ENCODE assay signal across 30 cellular contexts in the genomic region with DNA sequence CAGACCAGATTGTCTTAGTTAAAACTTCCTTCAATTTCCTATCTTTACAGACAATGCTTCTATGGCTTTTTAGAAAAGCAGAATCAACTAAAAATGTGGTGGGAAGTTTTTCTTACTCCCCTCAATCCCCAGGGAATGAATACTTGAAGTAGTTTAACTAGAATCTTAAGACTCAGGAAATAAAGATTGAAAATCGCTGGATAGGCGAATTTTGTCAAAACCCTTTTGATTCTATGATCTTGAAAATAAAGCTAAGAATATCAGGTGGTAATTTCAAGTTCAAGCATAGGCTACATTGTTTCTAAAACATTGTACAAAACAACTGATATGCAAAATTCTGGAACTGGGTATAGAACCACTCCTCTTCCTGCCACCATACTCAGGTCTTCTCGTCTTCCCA.
"Had no signal": no experiment of that assay in that cellular context is flagged by ENCODE, and none has a peak within 500 bp of the region (broad histone marks: within the 10 kb centered on the region; RNA-seq: fewer than 3 reads in every experiment).

No MANE protein-coding gene starts in this region.

- H3K4me1 Mint-ChIP-seq: activated CD4-positive, alpha-beta memory T cell treated with anti-CD3 and anti-CD28 coated beads, Interleukin-2, amount 10 ng/mL, durations not matched to agents 7 days and 5 days; activated CD4-positive, alpha-beta T cell treated with anti-CD3 and anti-CD28 coated beads, Interleukin-2, amount 10 ng/mL, durations not matched to agents 7 days and 5 days; activated naive CD4-positive, alpha-beta T cell treated with anti-CD3 and anti-CD28 coated beads, Interleukin-2, amount 10 ng/mL, durations not matched to agents 7 days and 5 days; activated naive CD8-positive, alpha-beta T cell treated with anti-CD3 and anti-CD28 coated beads, Interleukin-2, amount 10 ng/mL, durations not matched to agents 7 days and 5 days; central memory CD8-positive, alpha-beta T cell; endodermal cell had no signal

- H3K9me3 Mint-ChIP-seq: activated B cell treated with CpG ODN at 0.5 μM for 24 hours; activated CD4-positive, alpha-beta memory T cell treated with anti-CD3 and anti-CD28 coated beads, Interleukin-2, amount 10 ng/mL, durations not matched to agents 7 days and 5 days; activated CD4-positive, alpha-beta T cell treated with anti-CD3 and anti-CD28 coated beads, Interleukin-2, amount 10 ng/mL, durations not matched to agents 7 days and 5 days; activated naive CD4-positive, alpha-beta T cell treated with anti-CD3 and anti-CD28 coated beads, Interleukin-2, amount 10 ng/mL, durations not matched to agents 7 days and 5 days; activated naive CD4-positive, alpha-beta T cell treated with anti-CD3 and anti-CD28 coated beads, Interleukin-2, amount 50 U/mL, for 72 hours; activated naive CD8-positive, alpha-beta T cell treated with anti-CD3 and anti-CD28 coated beads, Interleukin-2, amount 10 ng/mL, durations not matched to agents 7 days and 5 days; activated T-cell treated with anti-CD3 and anti-CD28 coated beads, Interleukin-2, amount 50 U/mL, for 24 hours; endodermal cell; T-helper 1 cell treated with Interleukin-12 subunit alpha and Interleukin-12 subunit beta and Interleukin-4 antibody, amounts not matched to agents 30 μg/mL and 1 μg/mL, for 36 hours had no signal

- ATAC-seq: activated CD4-positive, CD25-positive, alpha-beta regulatory T cell treated with anti-CD3 and anti-CD28 coated beads, Interleukin-2, amount 50 U/mL, for 24 hours; activated naive CD4-positive, alpha-beta T cell treated with anti-CD3 and anti-CD28 coated beads, Interleukin-2, amount 50 U/mL, for 72 hours; activated T-cell treated with anti-CD3 and anti-CD28 coated beads, Interleukin-2, amount 50 U/mL, for 72 hours had no signal

- H3K27ac Mint-ChIP-seq: activated B cell treated with CpG ODN at 0.5 μM for 24 hours; activated CD4-positive, alpha-beta memory T cell treated with anti-CD3 and anti-CD28 coated beads, Interleukin-2, amount 10 ng/mL, durations not matched to agents 7 days and 5 days; activated CD4-positive, alpha-beta T cell treated with anti-CD3 and anti-CD28 coated beads, Interleukin-2, amount 10 ng/mL, durations not matched to agents 7 days and 5 days; activated naive CD4-positive, alpha-beta T cell treated with anti-CD3 and anti-CD28 coated beads, Interleukin-2, amount 10 ng/mL, durations not matched to agents 7 days and 5 days; activated naive CD4-positive, alpha-beta T cell treated with anti-CD3 and anti-CD28 coated beads, Interleukin-2, amount 50 U/mL, for 72 hours; activated naive CD8-positive, alpha-beta T cell treated with anti-CD3 and anti-CD28 coated beads, Interleukin-2, amount 10 ng/mL, durations not matched to agents 7 days and 5 days; activated T-cell treated with anti-CD3 and anti-CD28 coated beads, Interleukin-2, amount 50 U/mL, for 24 hours; activated T-cell treated with anti-CD3 and anti-CD28 coated beads, Interleukin-2, amount 50 U/mL, for 72 hours; dendritic cell treated with granulocyte-macrophage colony-stimulating factor and Interleukin-4, amounts not matched to agents 40 ng/mL and 50 ng/mL, for 4 days; endodermal cell; T-helper 1 cell treated with Interleukin-12 subunit alpha and Interleukin-12 subunit beta and Interleukin-4 antibody, amounts not matched to agents 30 μg/mL and 1 μg/mL, for 36 hours had no signal

- H3K4me3 Mint-ChIP-seq: activated B cell treated with CpG ODN at 0.5 μM for 24 hours; activated CD4-positive, alpha-beta memory T cell treated with anti-CD3 and anti-CD28 coated beads, Interleukin-2, amount 10 ng/mL, durations not matched to agents 7 days and 5 days; activated CD4-positive, alpha-beta T cell treated with anti-CD3 and anti-CD28 coated beads, Interleukin-2, amount 10 ng/mL, durations not matched to agents 7 days and 5 days; activated naive CD4-positive, alpha-beta T cell treated with anti-CD3 and anti-CD28 coated beads, Interleukin-2, amount 10 ng/mL, durations not matched to agents 7 days and 5 days; activated naive CD8-positive, alpha-beta T cell treated with anti-CD3 and anti-CD28 coated beads, Interleukin-2, amount 10 ng/mL, durations not matched to agents 7 days and 5 days; activated T-cell treated with anti-CD3 and anti-CD28 coated beads, Interleukin-2, amount 50 U/mL, for 24 hours; activated T-cell treated with anti-CD3 and anti-CD28 coated beads, Interleukin-2, amount 50 U/mL, for 72 hours; central memory CD8-positive, alpha-beta T cell; dendritic cell treated with granulocyte-macrophage colony-stimulating factor and Interleukin-4, amounts not matched to agents 40 ng/mL and 50 ng/mL, for 4 days; endodermal cell; T-helper 1 cell treated with Interleukin-12 subunit alpha and Interleukin-12 subunit beta and Interleukin-4 antibody, amounts not matched to agents 30 μg/mL and 1 μg/mL, for 36 hours had no signal

- H3K4me3 ChIP-seq: coronary artery, dorsolateral prefrontal cortex, esophagus muscularis mucosa had no signal

- H3K27ac ChIP-seq: brain microvascular endothelial cell, coronary artery, dorsolateral prefrontal cortex, esophagus muscularis mucosa, WERI-Rb-1 had no signal

- FAIRE-seq: astrocyte, frontal cortex had no signal

- H3K9me3 ChIP-seq: esophagus muscularis mucosa had no signal

- DNase-seq: activated B cell treated with CpG ODN at 0.5 μM for 24 hours; activated CD4-positive, alpha-beta memory T cell treated with anti-CD3 and anti-CD28 coated beads, Interleukin-2, amount 10 ng/mL, durations not matched to agents 7 days and 5 days; activated CD4-positive, alpha-beta T cell treated with anti-CD3 and anti-CD28 coated beads, Interleukin-2, amount 10 ng/mL, durations not matched to agents 7 days and 5 days; activated CD4-positive, alpha-beta T cell treated with anti-CD3 and anti-CD28 coated beads, Interleukin-2, amount 50 U/mL, for 4 hours; activated CD8-positive, alpha-beta memory T cell treated with anti-CD3 and anti-CD28 coated beads, Interleukin-2, amount 50 U/mL, for 48 hours; activated gamma-delta T cell; activated naive CD4-positive, alpha-beta T cell; activated naive CD4-positive, alpha-beta T cell treated with anti-CD3 and anti-CD28 coated beads, Interleukin-2, amount 10 ng/mL, durations not matched to agents 7 days and 5 days; activated naive CD8-positive, alpha-beta T cell treated with anti-CD3 and anti-CD28 coated beads, Interleukin-2, amount 10 ng/mL, durations not matched to agents 7 days and 5 days; activated T-cell treated with anti-CD3 and anti-CD28 coated beads for 4 hours; activated T-cell treated with anti-CD3 and anti-CD28 coated beads, Interleukin-2, amount 50 U/mL, for 24 hours; activated T-cell treated with anti-CD3 and anti-CD28 coated beads, Interleukin-2, amount 50 U/mL, for 72 hours; brain microvascular endothelial cell; dorsolateral prefrontal cortex; effector memory CD4-positive, alpha-beta T cell; endodermal cell; erythroblast; head of caudate nucleus; hippocampal formation; T-helper 9 cell; WERI-Rb-1 had no signal

- H3K27me3 Mint-ChIP-seq: activated B cell treated with CpG ODN at 0.5 μM for 24 hours; activated CD4-positive, alpha-beta T cell treated with anti-CD3 and anti-CD28 coated beads, Interleukin-2, amount 10 ng/mL, durations not matched to agents 7 days and 5 days; activated naive CD4-positive, alpha-beta T cell treated with anti-CD3 and anti-CD28 coated beads, Interleukin-2, amount 10 ng/mL, durations not matched to agents 7 days and 5 days; activated T-cell treated with anti-CD3 and anti-CD28 coated beads, Interleukin-2, amount 50 U/mL, for 24 hours; central memory CD8-positive, alpha-beta T cell; dendritic cell treated with granulocyte-macrophage colony-stimulating factor and Interleukin-4, amounts not matched to agents 40 ng/mL and 50 ng/mL, for 4 days had no signal

- H3K27me3 ChIP-seq: brain microvascular endothelial cell, dorsolateral prefrontal cortex, esophagus muscularis mucosa had no signal

- H3K36me3 ChIP-seq: brain microvascular endothelial cell, esophagus muscularis mucosa, WERI-Rb-1 had no signal

- H3K36me3 Mint-ChIP-seq: activated naive CD4-positive, alpha-beta T cell treated with anti-CD3 and anti-CD28 coated beads, Interleukin-2, amount 10 ng/mL, durations not matched to agents 7 days and 5 days; activated naive CD4-positive, alpha-beta T cell treated with anti-CD3 and anti-CD28 coated beads, Interleukin-2, amount 50 U/mL, for 72 hours; activated naive CD8-positive, alpha-beta T cell treated with anti-CD3 and anti-CD28 coated beads, Interleukin-2, amount 10 ng/mL, durations not matched to agents 7 days and 5 days had no signal
